Comparison of ENCODE assay signal across 1 cellular context in genomic region chr3:135416182-135416581, GRCh38.
TF ChIP-seq lines count a peak whose summit lies in the region.

No MANE protein-coding gene starts in this region.

TF ChIP-seq in HepG2, 621 proteins besides CTCF, POLR2A, EP300 and RAD21:
- no peak for TF ChIP-seq ZBTB25 (CRISPR knock-in tag; IDR thresholded peaks at IDR 0.05)
- no peak for TF ChIP-seq ZSCAN9 (CRISPR knock-in tag; IDR thresholded peaks at IDR 0.05; ENCODE audit: borderline replicate concordance)
- no peak for TF ChIP-seq ZBTB3 (CRISPR knock-in tag; IDR thresholded peaks at IDR 0.05; ENCODE audit: borderline replicate concordance, low read depth)
- no peak for TF ChIP-seq ATF5 (CRISPR knock-in tag; IDR thresholded peaks at IDR 0.05; ENCODE audit: low read depth)
- TF ChIP-seq ZFX (CRISPR knock-in tag; IDR thresholded peaks at IDR 0.05; ENCODE audit: low read depth): no peak
- TF ChIP-seq GMEB2 (CRISPR knock-in tag; IDR thresholded peaks at IDR 0.05; ENCODE audit: low read depth): no peak
- no peak for TF ChIP-seq RFXAP (CRISPR knock-in tag; IDR thresholded peaks at IDR 0.05; ENCODE audit: borderline replicate concordance)
- TF ChIP-seq ZHX2 (IDR thresholded peaks at IDR 0.05; ENCODE audit: low read depth): no peak
- no peak for TF ChIP-seq ZHX2 (CRISPR knock-in tag; IDR thresholded peaks at IDR 0.05; ENCODE audit: borderline replicate concordance)
- TF ChIP-seq TRIM24 (CRISPR knock-in tag; IDR thresholded peaks at IDR 0.05): no peak
- no peak for TF ChIP-seq HDAC1 (CRISPR knock-in tag; IDR thresholded peaks at IDR 0.05)
- no peak for TF ChIP-seq ZNF644 (CRISPR knock-in tag; IDR thresholded peaks at IDR 0.05; ENCODE audit: low read depth)
- no peak for TF ChIP-seq SUZ12 (IDR thresholded peaks at IDR 0.05; ENCODE audit: low read depth, low read length)
- no peak for TF ChIP-seq SMYD3 (CRISPR knock-in tag; IDR thresholded peaks at IDR 0.05)
- TF ChIP-seq ZNF44 (CRISPR knock-in tag; IDR thresholded peaks at IDR 0.05): no peak
- peak; percentile 59 to 79 for TF ChIP-seq MAFK (conservative IDR thresholded peaks at IDR 0.05 in 1 of 2, IDR thresholded peaks at IDR 0.05 in 1 of 2; ENCODE audit: low read length in 2 of 2)
- TF ChIP-seq MAFF (IDR thresholded peaks at IDR 0.05; ENCODE audit: low read depth, low read length): peak; percentile 43; the same call in 1 of the 2 replicates
- TF ChIP-seq NR2F2 (IDR thresholded peaks at IDR 0.05; ENCODE audit: borderline replicate concordance, low read depth): no peak
